In genomic region chr1:7042322-7043231, GRCh38 we compare ENCODE assay signal across 8 cellular contexts.
A peak's percentile ranks its signal among the peaks of the same experiment; 100 is the strongest.
DNase-seq lines count a peak whose midpoint lies in the region; ATAC-seq, FAIRE-seq and TF ChIP-seq lines count a peak whose summit lies in the region.

No MANE protein-coding gene starts in this region.

- H3K36me3 Mint-ChIP-seq in GM23338 (ENCODE audit: low read depth): no peaks in the 10 kb centered on the region
- no peaks in the 10 kb centered on the region for H3K36me3 Mint-ChIP-seq in activated CD4-positive, alpha-beta memory T cell treated with anti-CD3 and anti-CD28 coated beads, Interleukin-2, amount 10 ng/mL, durations not matched to agents 7 days and 5 days (ENCODE audit: low read depth)

- H3K4ac ChIP-seq in H1 (replicated peaks; ENCODE audit: insufficient read length, low read depth, low read length): no peak overlapping the region

- H2BK15ac ChIP-seq in H1 (ENCODE audit: low read length): peak overlapping the region; percentile 88; the same call in 1 of the 2 replicates

- peak; percentile 96 for FAIRE-seq in H1 (lab: Jason Lieb, UNC)

- H3K4me1 ChIP-seq in GM23338 (ENCODE audit: insufficient read depth) (peaks cover 17% of the 10 kb centered on the region; the same call in 1 of the 2 replicates), H1 (replicated peaks in 1 of 4; ENCODE audit: control insufficient read depth in 3 of 4, insufficient read depth in 4 of 4, low read length in 3 of 4) (peaks cover 0 to 11% (median 5%) of the 10 kb centered on the region in 4 experiments; a peak in 5 of 7 replicates)

- no peak for TF ChIP-seq EP300 in H1 (IDR thresholded peaks at IDR 0.05; ENCODE audit: borderline replicate concordance in 1 of 2, low read depth in 2 of 2, low read length in 2 of 2)

- H2AFZ ChIP-seq in GM23338: no peak overlapping the region
- H2AFZ ChIP-seq in H1 (ENCODE audit: low read length): no peak overlapping the region

- H3K27ac Mint-ChIP-seq in GM23338: no peak overlapping the region
- no peak overlapping the region for H3K27ac Mint-ChIP-seq in activated CD4-positive, alpha-beta memory T cell treated with anti-CD3 and anti-CD28 coated beads, Interleukin-2, amount 10 ng/mL, durations not matched to agents 7 days and 5 days

- H3K4me3 Mint-ChIP-seq in GM23338: no peak overlapping the region
- no peak overlapping the region for H3K4me3 Mint-ChIP-seq in activated CD4-positive, alpha-beta memory T cell treated with anti-CD3 and anti-CD28 coated beads, Interleukin-2, amount 10 ng/mL, durations not matched to agents 7 days and 5 days

- no peak overlapping the region for H4K91ac ChIP-seq in H1 (replicated peaks; ENCODE audit: insufficient read length, low read length)

- H3K23ac ChIP-seq in H1 (ENCODE audit: insufficient read length): no peak overlapping the region

- CTCF ChIA-PET in H1 (lab: Charles Lee; ENCODE audit: partially characterized antibody): interaction anchor here (0.6 to 11.3 kb wide), 84 partner anchors 8 to 900 kb away, joined by 3 to 107 read pairs (median 4); no protein-coding TSS in a partner anchor
- CTCF ChIA-PET in activated CD4-positive, alpha-beta memory T cell treated with anti-CD3 and anti-CD28 coated beads, Interleukin-2, amount 10 ng/mL, durations not matched to agents 7 days and 5 days (lab: Charles Lee): interaction anchor here (0.7 to 3.5 kb wide), 9 partner anchors 8 to 584 kb away, joined by 3 to 15 read pairs (median 3); no protein-coding TSS in a partner anchor

- peaks cover 4% of the 10 kb centered on the region for H3K27me3 Mint-ChIP-seq in GM23338 (ENCODE audit: insufficient read depth, low read depth, poor library complexity)
- H3K27me3 Mint-ChIP-seq in activated CD4-positive, alpha-beta memory T cell treated with anti-CD3 and anti-CD28 coated beads, Interleukin-2, amount 10 ng/mL, durations not matched to agents 7 days and 5 days: no peaks in the 10 kb centered on the region

- WGBS in H1 (ENCODE audit: extremely low coverage in 1 of 2, insufficient coverage in 1 of 2, insufficient read length in 1 of 2, insufficient replicate concordance in 2 of 2, low coverage in 1 of 2, low lambda C conversion rate in 2 of 2, missing lambda C conversion rate in 1 of 2), 2 experiments: 67% methylated on average over 18 of the region's 18 CpGs; no CpG with 5 or more reads in 1 of the 2 experiments

- POLR2A ChIA-PET in H1 (lab: Charles Lee; ENCODE audit: partially characterized antibody): interaction anchor here (0.7 to 1.3 kb wide), 5 partner anchors 27 to 342 kb away, joined by 3 read pairs; no protein-coding TSS in a partner anchor
- POLR2A ChIA-PET in activated CD4-positive, alpha-beta memory T cell treated with anti-CD3 and anti-CD28 coated beads, Interleukin-2, amount 10 ng/mL, durations not matched to agents 7 days and 5 days (lab: Charles Lee): no interaction called here

- H4K20me1 ChIP-seq in GM23338 (replicated peaks; ENCODE audit: insufficient read depth) (no peaks in the 10 kb centered on the region), H1 (replicated peaks in 1 of 2; ENCODE audit: control insufficient read depth in 1 of 2, insufficient read depth in 2 of 2, low read length in 2 of 2) (no peaks in the 10 kb centered on the region)

- no peak overlapping the region for H3K14ac ChIP-seq in H1 (ENCODE audit: insufficient read length)

- no peak overlapping the region for H4K5ac ChIP-seq in H1 (ENCODE audit: insufficient read length, low read depth, low read length)

- no peaks in the 10 kb centered on the region for H3F3A ChIP-seq in GM23338 (replicated peaks; ENCODE audit: low read depth)

- H3K79me2 ChIP-seq in GM23338 (replicated peaks; ENCODE audit: insufficient read depth) (no peaks in the 10 kb centered on the region), H1 (ENCODE audit: control insufficient read depth in 1 of 2, insufficient read depth in 2 of 2, low read length in 2 of 2) (no peaks in the 10 kb centered on the region)

- no peak for TF ChIP-seq POLR2A in H1 (IDR thresholded peaks at IDR 0.05; ENCODE audit: control extremely low read depth in 1 of 2, low read depth in 2 of 2, low read length in 2 of 2)

- H2BK12ac ChIP-seq in H1 (ENCODE audit: low read depth, low read length): no peak overlapping the region

- TF ChIP-seq CTCF in GM23338 (conservative IDR thresholded peaks at IDR 0.05; ENCODE audit: low read depth in 2 of 2) (peak; percentile 68 to 80), H1 (IDR thresholded peaks at IDR 0.05; ENCODE audit: control extremely low read depth in 1 of 3, insufficient read depth in 1 of 3, low read depth in 1 of 3, low read length in 3 of 3) (peak in 2 of 3 experiments; percentile 65 to 67; a peak in 3 of 4 replicates)

- H2BK20ac ChIP-seq in H1 (ENCODE audit: low read length): no peak overlapping the region

- peaks cover 24% of the 10 kb centered on the region for H3K4me1 Mint-ChIP-seq in GM23338
- no peaks in the 10 kb centered on the region for H3K4me1 Mint-ChIP-seq in activated CD4-positive, alpha-beta memory T cell treated with anti-CD3 and anti-CD28 coated beads, Interleukin-2, amount 10 ng/mL, durations not matched to agents 7 days and 5 days

- H3K9me3 Mint-ChIP-seq in GM23338: no peaks in the 10 kb centered on the region
- no peaks in the 10 kb centered on the region for H3K9me3 Mint-ChIP-seq in activated CD4-positive, alpha-beta memory T cell treated with anti-CD3 and anti-CD28 coated beads, Interleukin-2, amount 10 ng/mL, durations not matched to agents 7 days and 5 days

- DNase-seq in C1 segment of cervical spinal cord (lab: John Stamatoyannopoulos, UW): peak in 10 of 14 donors; percentile 19 to 85 (median 67)
- peak; percentile 80 for DNase-seq in GM23338 (ENCODE audit: low spot score)
- DNase-seq in NCI-H82 (lab: John Stamatoyannopoulos, UW): peak; percentile 76
- peak in 1 of 2 experiments; percentile 56 for DNase-seq in H1 (ENCODE audit: low read depth in 1 of 2, low spot score in 2 of 2)
- peak in 44 of 56 donors; percentile 4 to 75 (median 34) for DNase-seq in nucleus accumbens (lab: John Stamatoyannopoulos, UW)
- no peak for DNase-seq in putamen (ENCODE audit: low spot score)
- DNase-seq in GM19240 (ENCODE audit: insufficient read length, low spot score): no peak
- no peak for DNase-seq in activated CD4-positive, alpha-beta memory T cell treated with anti-CD3 and anti-CD28 coated beads, Interleukin-2, amount 10 ng/mL, durations not matched to agents 7 days and 5 days

- no peaks in the 10 kb centered on the region for H3K36me3 ChIP-seq in GM23338 (ENCODE audit: insufficient read depth)
- no peaks in the 10 kb centered on the region for H3K36me3 ChIP-seq in H1 (ENCODE audit: control insufficient read depth in 2 of 4, insufficient read depth in 4 of 4, low read length in 3 of 4)

- no peaks in the 10 kb centered on the region for H3K9me3 ChIP-seq in H1 (ENCODE audit: insufficient read depth in 2 of 2, low read depth in 1 of 2, low read length in 1 of 2)

- H3K79me1 ChIP-seq in H1 (ENCODE audit: low read depth, low read length): no peaks in the 10 kb centered on the region

- H3K56ac ChIP-seq in H1 (replicated peaks; ENCODE audit: insufficient read length, low read depth, low read length): no peak overlapping the region

- no peak overlapping the region; the same call in 1 of the 2 replicates for H3K18ac ChIP-seq in H1 (ENCODE audit: extremely low read depth, low read length)

- no peak overlapping the region; the same call in 1 of the 2 replicates for H4K8ac ChIP-seq in H1 (ENCODE audit: extremely low read depth, insufficient read depth, low read length)

- 0 out of 2 replicates have a peak overlapping the region, but pooled peaks have one; percentile 38 for H3K4me2 ChIP-seq in GM23338
- no peak overlapping the region for H3K4me2 ChIP-seq in H1 (ENCODE audit: insufficient read depth in 1 of 2, low read depth in 2 of 2, low read length in 2 of 2)

- peak; percentile 69 to 74 for TF ChIP-seq RAD21 in H1 (IDR thresholded peaks at IDR 0.05 in 1 of 2, conservative IDR thresholded peaks at IDR 0.05 in 1 of 2; ENCODE audit: low read depth in 2 of 2, low read length in 2 of 2)

- no peak overlapping the region for H2BK120ac ChIP-seq in H1 (replicated peaks; ENCODE audit: low read depth, low read length)

- H3K9ac ChIP-seq in H1 (replicated peaks in 1 of 4; ENCODE audit: extremely low read depth in 1 of 4, low read depth in 3 of 4, low read length in 3 of 4): no peak overlapping the region

- H3K27ac ChIP-seq in GM23338 (ENCODE audit: low read depth) (no peak overlapping the region), H1 (ENCODE audit: low read depth, low read length) (no peak overlapping the region)

- H2AK5ac ChIP-seq in H1 (ENCODE audit: low read depth, low read length): no peak overlapping the region

- no peaks in the 10 kb centered on the region for H3K23me2 ChIP-seq in H1 (ENCODE audit: low read depth, low read length)

- H3K27me3 ChIP-seq in GM23338 (ENCODE audit: insufficient read depth): no peaks in the 10 kb centered on the region
- H3K27me3 ChIP-seq in H1 (replicated peaks in 1 of 4; ENCODE audit: control insufficient read depth in 3 of 4, extremely low read depth in 1 of 4, insufficient read depth in 3 of 4, low read length in 3 of 4): no peaks in the 10 kb centered on the region

- ATAC-seq in GM23338: peak; percentile 38

- H3K4me3 ChIP-seq in GM23338 (no peak overlapping the region), H1 (ENCODE audit: extremely low read depth in 1 of 4, insufficient read depth in 2 of 4, low read depth in 3 of 4, low read length in 4 of 4) (no peak overlapping the region)

- H3K9me2 ChIP-seq in GM23338 (ENCODE audit: insufficient read depth): no peaks in the 10 kb centered on the region

- H2BK5ac ChIP-seq in H1 (ENCODE audit: low read depth, low read length): no peak overlapping the region

TF ChIP-seq in GM23338, 12 proteins besides CTCF, POLR2A, EP300 and RAD21 (continues in another document):
- TF ChIP-seq ZNF331 (CRISPR knock-in tag; IDR thresholded peaks at IDR 0.05; ENCODE audit: low read depth): no peak

TF ChIP-seq in H1, 55 proteins besides CTCF, POLR2A, EP300 and RAD21:
- TF ChIP-seq SIN3A (conservative IDR thresholded peaks at IDR 0.05 in 1 of 2, IDR thresholded peaks at IDR 0.05 in 1 of 2; ENCODE audit: low read depth in 1 of 2, low read length in 2 of 2): 0 out of 4 replicates have a peak, but pooled peaks of 1 of the 2 experiments have one; percentile 11
- TF ChIP-seq PHF8 (conservative IDR thresholded peaks at IDR 0.05; ENCODE audit: low read depth, low read length): no peak

Comparison
In these comparisons a context has a peak if more than half of its experiments do, and no peak if none do; other contexts are left out.
1. DNase-seq: peak in C1 segment of cervical spinal cord (10 of 14), GM23338 (single experiment), NCI-H82 (single experiment) and nucleus accumbens (44 of 56); none in putamen (single experiment), GM19240 (single experiment) and activated CD4-positive, alpha-beta memory T cell treated with anti-CD3 and anti-CD28 coated beads, Interleukin-2, amount 10 ng/mL, durations not matched to agents 7 days and 5 days (single experiment).